In genomic region chr6:142104820-142105219, GRCh38 we compare ENCODE assay signal across 5 cellular contexts. TPM values are rescaled to one million over a fixed set of nuclear protein-coding genes. Genes with fewer than 3 reads are reported as not detected.
"Had no signal": no experiment of that assay in that cellular context is flagged by ENCODE, and none has a peak within 500 bp of the region (broad histone marks: within the 10 kb centered on the region; RNA-seq: fewer than 3 reads in every experiment).

No MANE protein-coding gene starts in this region.

RNA-seq across cellular contexts. Expression of gene GJE1, which starts 27.9 kb away (rescaled TPM):
- total RNA-seq: HepG2, HT-29, HT1080, IMR-90 had no signal
- polyA plus RNA-seq: HepG2, IgD-negative memory B cell, IMR-90 had no signal

RNA-seq across cellular contexts. Expression of gene NMBR, which starts 42.1 kb away (rescaled TPM):
- total RNA-seq: HepG2, HT-29, HT1080, IMR-90 had no signal
- polyA plus RNA-seq: HepG2, IgD-negative memory B cell, IMR-90 had no signal
